8 cellular contexts compared by ENCODE assay signal in genomic region chr16:72990003-72990521, GRCh38. TPM values are rescaled to one million over a fixed set of nuclear protein-coding genes. Genes with fewer than 3 reads are reported as not detected.
A peak's percentile ranks its signal among the peaks of the same experiment; 100 is the strongest.
DNase-seq lines count a peak whose midpoint lies in the region; ATAC-seq and TF ChIP-seq lines count a peak whose summit lies in the region.

No MANE protein-coding gene starts in this region.

- in situ Hi-C loops in KBM-7 (cut with MboI; ENCODE audit: low pct_unique_long_range_greater_than_20kb, low sequenced_read_pairs): no loop called here

- no peak for ATAC-seq in HG03175 (IDR thresholded peaks at IDR 0.05; ENCODE audit: unreplicated experiment)

- no peak for TF ChIP-seq CTCF in WERI-Rb-1 (IDR thresholded peaks at IDR 0.05; ENCODE audit: low read depth, low read length)

- H3K36me3 ChIP-seq in WERI-Rb-1: no peaks in the 10 kb centered on the region

- no peak overlapping the region for H3K4me3 ChIP-seq in WERI-Rb-1 (ENCODE audit: low read depth, low read length)

- no peaks in the 10 kb centered on the region for H3K9me3 ChIP-seq in WERI-Rb-1 (ENCODE audit: severe bottlenecking)

- H3K27ac ChIP-seq in WERI-Rb-1: no peak overlapping the region

- DNase-seq in AG08395 (ENCODE audit: low spot score) (peak; percentile 80), KBM-7 (peak; percentile 80), dermis blood vessel endothelial cell (peak; percentile 50), myocyte (ENCODE audit: low read depth) (peak; percentile 84), WERI-Rb-1 (no peak), HuH-7.5 (ENCODE audit: low spot score) (no peak), cortex of kidney (lab: John Stamatoyannopoulos, UW) (no peak)

- no peaks in the 10 kb centered on the region for H3K27me3 ChIP-seq in WERI-Rb-1 (ENCODE audit: insufficient read depth, low read depth, severe bottlenecking)

RNA-seq across cellular contexts. Expression of gene ZFHX3, which starts 57.9 kb away (rescaled TPM):
- total RNA-seq in dermis blood vessel endothelial cell (5.6 and 9.1 TPM in 2 replicates), myocyte (3.6 and 4.1 TPM in 2 replicates)
- polyA plus RNA-seq in myocyte (2012): 8.1 TPM

Comparison
In these comparisons a context has a peak if more than half of its experiments do, and no peak if none do; other contexts are left out.
1. DNase-seq: peak in AG08395 (single experiment), KBM-7 (single experiment), dermis blood vessel endothelial cell (single experiment) and myocyte (single experiment); none in WERI-Rb-1 (single experiment), HuH-7.5 (single experiment) and cortex of kidney (single experiment).